Comparison of ENCODE assay signal across 35 cellular contexts in the genomic region with DNA sequence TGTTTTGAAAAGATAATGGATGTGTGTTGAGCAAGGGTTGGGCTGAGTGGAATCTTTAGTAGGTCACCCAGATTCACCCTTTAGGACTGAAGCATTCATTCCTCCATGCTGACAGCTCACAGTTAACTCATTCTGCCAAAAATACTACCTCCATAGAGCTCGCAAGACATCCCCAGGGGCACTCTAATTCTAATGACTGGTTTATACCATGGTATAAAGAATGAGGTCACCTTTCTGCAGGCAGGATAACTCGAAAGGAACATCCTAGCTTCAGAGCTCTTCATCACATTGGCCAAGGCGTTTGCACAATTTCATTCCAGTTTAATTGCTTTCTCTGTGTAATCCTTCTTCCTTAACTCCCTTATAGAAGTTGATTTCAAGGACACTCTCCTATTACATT.
"Had no signal": no experiment of that assay in that cellular context is flagged by ENCODE, and none has a peak within 500 bp of the region (broad histone marks: within the 10 kb centered on the region; RNA-seq: fewer than 3 reads in every experiment).

No MANE protein-coding gene starts in this region.

- H3K4me3 ChIP-seq: K562, MG63, Peyer's patch, SJSA1 had no signal

- DNase-seq: activated CD4-positive, alpha-beta memory T cell treated with anti-CD3 and anti-CD28 coated beads for 36 hours; activated CD4-positive, alpha-beta T cell treated with anti-CD3 and anti-CD28 coated beads for 36 hours; activated CD4-positive, alpha-beta T cell treated with anti-CD3 and anti-CD28 coated beads, Interleukin-2, amount 50 U/mL, for 1 hour; activated CD8-positive, alpha-beta memory T cell treated with anti-CD3 and anti-CD28 coated beads, Interleukin-2, amount 50 U/mL, for 48 hours; activated effector memory CD4-positive, alpha-beta T cell treated with anti-CD3 and anti-CD28 coated beads, Interleukin-2, amount 50 U/mL, for 16 hours; activated naive CD4-positive, alpha-beta T cell; activated naive CD4-positive, alpha-beta T cell treated with anti-CD3 and anti-CD28 coated beads, Interleukin-2, amount 50 U/mL, for 16 hours; activated naive CD8-positive, alpha-beta T cell treated with anti-CD3 and anti-CD28 coated beads for 36 hours; activated T-cell treated with anti-CD3 and anti-CD28 coated beads, Interleukin-2, amount 50 U/mL, for 1 hour; activated T-cell treated with anti-CD3 and anti-CD28 coated beads, Interleukin-2, amount 50 U/mL, for 72 hours; amniotic stem cell; aorta; brain microvascular endothelial cell; central memory CD4-positive, alpha-beta T cell; MG63; NCI-H1048; NCI-H1105 treated with DMSO at 0.1 percent for 48 hours; NCI-H1436; NCI-H1694; NCI-H1930; NCI-H2081 treated with DMSO at 0.1 percent for 48 hours; NCI-H226; NCI-H446 treated with DMSO at 0.1 percent for 48 hours; NCI-H524; Peyer's patch; RPMI8226; SHP77 treated with DMSO at 0.1 percent for 48 hours; SK-N-SH; T-helper 1 cell; T-helper 2 cell; T-helper 9 cell had no signal

- ATAC-seq: activated CD4-positive, alpha-beta T cell treated with anti-CD3 and anti-CD28 coated beads for 36 hours; activated CD4-positive, CD25-positive, alpha-beta regulatory T cell treated with anti-CD3 and anti-CD28 coated beads, Interleukin-2, amount 50 U/mL, for 24 hours; activated T-cell treated with anti-CD3 and anti-CD28 coated beads, Interleukin-2, amount 50 U/mL, for 72 hours; activated T-helper 17 cell treated with anti-CD3 and anti-CD28 coated beads, Interleukin-2, amount 50 U/mL, for 72 hours; K562 had no signal
